26 cellular contexts compared by ENCODE assay signal in the genomic region with DNA sequence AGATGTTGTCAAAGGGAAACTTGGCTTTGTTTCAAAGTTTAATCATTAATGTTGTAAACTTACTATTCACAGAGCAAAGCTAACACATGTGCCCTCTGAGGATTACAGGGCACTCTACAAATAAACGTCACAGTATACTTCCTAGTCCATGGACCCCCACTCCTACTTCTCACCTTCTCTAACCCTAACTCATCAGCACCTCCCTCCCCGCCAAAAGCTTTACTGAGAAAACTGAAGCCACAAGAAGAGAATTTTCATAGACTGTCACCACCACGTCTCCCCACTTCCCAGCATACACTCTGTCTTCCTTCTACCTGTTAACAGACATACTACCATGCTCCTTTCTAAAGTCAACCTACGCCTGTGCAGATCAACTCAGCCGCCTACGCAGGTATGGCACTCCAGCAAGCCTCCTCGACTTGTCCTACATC. TPM values are rescaled to one million over a fixed set of nuclear protein-coding genes. Genes with fewer than 3 reads are reported as not detected.
DNase-seq lines count a peak whose midpoint lies in the region; ATAC-seq, FAIRE-seq and TF ChIP-seq lines count a peak whose summit lies in the region.
"Had no signal": no experiment of that assay in that cellular context is flagged by ENCODE, and none has a peak within 500 bp of the region (broad histone marks: within the 10 kb centered on the region; RNA-seq: fewer than 3 reads in every experiment).

No MANE protein-coding gene starts in this region.

- H3K4me2 ChIP-seq in HepG2 (ENCODE audit: low read depth, low read length): peak overlapping the region; percentile 5; the same call in 1 of the 2 replicates
- H3K4me2 ChIP-seq: GM23338 had no signal

- H2AFZ ChIP-seq in HepG2 (ENCODE audit: low read length): no peak overlapping the region
- H2AFZ ChIP-seq: GM23338 had no signal

- FAIRE-seq in HepG2 (lab: Jason Lieb, UNC): no peak
- FAIRE-seq: colon, keratinocyte, TTC549 had no signal

- TF ChIP-seq RAD21 in HepG2 (CRISPR knock-in tag; IDR thresholded peaks at IDR 0.05): no peak

- no TSS peak for BruUV-seq in HepG2 (replicated peaks; lab: Mats Ljungman, UMichigan)

- WGBS in HepG2 (ENCODE audit: low lambda C conversion rate): 76% methylated on average over 7 of the region's 7 CpGs
- 85 to 88% (median 86%) methylated on average over 7 of the region's 7 CpGs for WGBS in spleen, 5 donors

- no peak overlapping the region for H3K9ac ChIP-seq in HepG2 (ENCODE audit: insufficient read depth, low read depth, low read length)
- H3K9ac ChIP-seq in subcutaneous abdominal adipose tissue (ENCODE audit: low read length in 5 of 5): no peak overlapping the region

- no peak for TF ChIP-seq CTCF in HEK293 (tag by site-specific recombination; IDR thresholded peaks at IDR 0.05)
- TF ChIP-seq CTCF in HepG2 (CRISPR knock-in tag; IDR thresholded peaks at IDR 0.05): no peak
- TF ChIP-seq CTCF in spleen (IDR thresholded peaks at IDR 0.05 in 8 of 11, conservative IDR thresholded peaks at IDR 0.05 in 3 of 11): no peak

- H3K27ac ChIP-seq in HEK293 (ENCODE audit: extremely low read depth, low read depth, low read length): no peak overlapping the region
- no peak overlapping the region for H3K27ac ChIP-seq in caudate nucleus (ENCODE audit: low read depth, low read length)
- H3K27ac ChIP-seq in HepG2 (ENCODE audit: extremely low read length, insufficient read depth, low read length): peak overlapping the region; percentile 28
- H3K27ac ChIP-seq in subcutaneous abdominal adipose tissue (ENCODE audit: low read depth, low read length): peak overlapping the region; percentile 25
- no peak overlapping the region for H3K27ac ChIP-seq in spleen
- H3K27ac ChIP-seq: gastroesophageal sphincter, SJCRH30, thoracic aorta, vagina had no signal

- TF ChIP-seq EP300 in HepG2 (IDR thresholded peaks at IDR 0.05; ENCODE audit: low read depth in 2 of 2, low read length in 2 of 2) (no peak), HepG2 (CRISPR knock-in tag; IDR thresholded peaks at IDR 0.05; ENCODE audit: borderline replicate concordance) (no peak)

- intact Hi-C loops in HepG2 (cut with micrococcal nuclease; ENCODE audit: unreplicated experiment): no loop called here
- intact Hi-C loops in spleen (cut with DNase I; ENCODE audit: low total_unique reads): no loop called here

- peaks cover 61% of the 10 kb centered on the region for H3K79me2 ChIP-seq in HepG2 (ENCODE audit: insufficient read depth, low read length)

- POLR2A ChIA-PET in HEK293 (lab: Yijun Ruan, JAX): no interaction called here
- POLR2A ChIA-PET in HepG2 (lab: Yijun Ruan, JAX): interaction anchor here (1.0 kb wide), 1 partner anchor 29 kb away, joined by 3 read pairs; a partner anchor contains a TSS

- no peak overlapping the region for H3K4me3 ChIP-seq in HEK293 (ENCODE audit: low read depth, low read length)
- H3K4me3 ChIP-seq in HepG2 (replicated peaks in 1 of 3; ENCODE audit: insufficient read depth in 1 of 3, low read depth in 2 of 3, low read length in 3 of 3): no peak overlapping the region
- H3K4me3 ChIP-seq in subcutaneous abdominal adipose tissue (ENCODE audit: low read depth in 1 of 5, low read length in 5 of 5): no peak overlapping the region
- no peak overlapping the region for H3K4me3 ChIP-seq in spleen
- H3K4me3 ChIP-seq: gastroesophageal sphincter, GM23338, Peyer's patch, SJCRH30, thoracic aorta, vagina had no signal

- peaks cover 62% of the 10 kb centered on the region for H4K20me1 ChIP-seq in HepG2 (ENCODE audit: insufficient read depth, low read length)

- H3K27me3 ChIP-seq in HepG2 (ENCODE audit: control insufficient read depth in 1 of 2, insufficient read depth in 2 of 2, low read length in 2 of 2) (no peaks in the 10 kb centered on the region), subcutaneous abdominal adipose tissue (ENCODE audit: control insufficient read depth in 5 of 5, insufficient read depth in 4 of 5, low read length in 5 of 5) (no peaks in the 10 kb centered on the region), spleen (replicated peaks in 1 of 7) (no peaks in the 10 kb centered on the region)
- H3K27me3 ChIP-seq: gastroesophageal sphincter, Peyer's patch, SJCRH30, vagina had no signal

- in situ Hi-C loops in HepG2 (cut with HindIII; ENCODE audit: extremely low pct_ligation_motif_present, low pct_unique_long_range_greater_than_20kb): no loop called here

- ATAC-seq in HepG2: peak; percentile 66
- ATAC-seq: gastroesophageal sphincter; GM23338; stimulated activated memory B cell treated with anti-CD40 and anti-IgM and Interleukin-4, amounts not matched to agents 10 μg/mL and 1 μg/mL and 100 μg/mL, for 72 hours had no signal

- CTCF ChIA-PET in HEK293 (lab: Yijun Ruan, JAX): no interaction called here
- CTCF ChIA-PET in HepG2 (lab: Yijun Ruan, JAX; ENCODE audit: low intra/inter-chr PET ratio, low total read pairs): no interaction called here

- no peak for TF ChIP-seq POLR2A in HepG2 (IDR thresholded peaks at IDR 0.05; ENCODE audit: insufficient read depth in 1 of 2, low read depth in 2 of 2, low read length in 2 of 2)
- no peak for TF ChIP-seq POLR2A in spleen (IDR thresholded peaks at IDR 0.05)

- peaks cover 5% of the 10 kb centered on the region for H3K4me1 ChIP-seq in HEK293 (ENCODE audit: control insufficient read depth, insufficient read depth, low read length)
- peaks cover 68% of the 10 kb centered on the region for H3K4me1 ChIP-seq in HepG2 (ENCODE audit: insufficient read depth, low read length)
- peaks cover 3 to 41% (median 25%) of the 10 kb centered on the region in 5 donors for H3K4me1 ChIP-seq in subcutaneous abdominal adipose tissue (ENCODE audit: control insufficient read depth in 5 of 5, insufficient read depth in 5 of 5, low read length in 5 of 5)
- peaks cover 0 to 72% (median 24%) of the 10 kb centered on the region in 6 donors for H3K4me1 ChIP-seq in spleen

- H3K36me3 ChIP-seq in HEK293 (ENCODE audit: control insufficient read depth in 2 of 2, insufficient read depth in 1 of 2, low read length in 2 of 2) (peaks cover 39 to 55% of the 10 kb centered on the region in 2 experiments), HepG2 (replicated peaks in 1 of 2; ENCODE audit: control insufficient read depth in 1 of 2, insufficient read depth in 2 of 2, low read length in 2 of 2) (peaks cover 29 to 74% of the 10 kb centered on the region in 2 experiments), subcutaneous abdominal adipose tissue (ENCODE audit: control insufficient read depth in 5 of 5, insufficient read depth in 5 of 5, low read length in 5 of 5) (peaks cover 3 to 29% (median 22%) of the 10 kb centered on the region in 5 donors), spleen (peaks cover 0 to 71% (median 36%) of the 10 kb centered on the region in 6 donors)

- H3K9me3 ChIP-seq in HEK293 (ENCODE audit: control insufficient read depth, insufficient read depth, low read depth, low read length) (no peaks in the 10 kb centered on the region), HepG2 (ENCODE audit: low read length) (no peaks in the 10 kb centered on the region), subcutaneous abdominal adipose tissue (ENCODE audit: control insufficient read depth in 5 of 5, low read length in 5 of 5) (no peaks in the 10 kb centered on the region), spleen (no peaks in the 10 kb centered on the region)
- H3K9me3 ChIP-seq: gastroesophageal sphincter, Peyer's patch, SJCRH30, thoracic aorta, vagina had no signal

- DNase-seq in caudate nucleus (lab: John Stamatoyannopoulos, UW) (peak in 46 of 61 donors; percentile 4 to 91 (median 39)), HepG2 (ENCODE audit: low spot score) (peak; percentile 33), DMS114 treated with DMSO at 0.1 percent for 48 hours (lab: John Stamatoyannopoulos, UW; ENCODE audit: unreplicated experiment) (no peak), DMS53 treated with DMSO at 0.1 percent for 48 hours (lab: John Stamatoyannopoulos, UW; ENCODE audit: unreplicated experiment) (no peak), spleen (no peak)
- DNase-seq: activated CD4-positive, CD25-positive, alpha-beta regulatory T cell treated with anti-CD3 and anti-CD28 coated beads, Interleukin-2, amount 50 U/mL, for 72 hours; activated gamma-delta T cell treated with Interleukin-2 at 50 U/mL for 16 hours; activated T-cell treated with anti-CD3 and anti-CD28 coated beads, Interleukin-2, amount 50 U/mL, for 1 hour; effector CD8-positive, alpha-beta T cell; mammary epithelial cell; NCI-H187; NCI-H526; Peyer's patch; SJCRH30; stimulated activated CD4-positive, alpha-beta T cell treated with anti-CD3 and anti-CD28 coated beads, Interleukin-2, amount 100 ng/mL, for 48 hours; T-helper 1 cell had no signal

TF ChIP-seq in HepG2, 621 proteins besides CTCF, POLR2A, EP300 and RAD21 (continues in another document):
- peak; percentile 19; the same call in 1 of the 2 replicates for TF ChIP-seq TBX2 (CRISPR knock-in tag; IDR thresholded peaks at IDR 0.05; ENCODE audit: borderline replicate concordance)
- no peak for TF ChIP-seq SOX6 (IDR thresholded peaks at IDR 0.05)
- TF ChIP-seq SOX6 (CRISPR knock-in tag; IDR thresholded peaks at IDR 0.05): peak; percentile 26; the same call in 1 of the 2 replicates

RNA-seq across cellular contexts. Expression of a gene that starts 29.0 kb away (rescaled TPM):
- total RNA-seq in HepG2 (2016; rRNA removed; fragmentation: Illumina TruSeq; extraction: Trizol) (52.4 and 93.1 TPM in 2 replicates), spleen (100 to 1,000 TPM in 2 of 7 donors, 10 to 100 TPM in 5; 74.2 to 154 (median 92.6) TPM)
- 12.4 and 14.0 TPM in 2 replicates for total RNA-seq in HepG2 (2016; cell fraction: cytosol; rRNA removed; fragmentation: Illumina TruSeq; extraction: Trizol; ENCODE audit: low read depth)
- 47.7 and 84.1 TPM in 2 replicates for total RNA-seq in HepG2 (2016; cell fraction: insoluble cytoplasmic fraction; rRNA removed; fragmentation: Illumina TruSeq; extraction: Trizol)
- 34.8 and 42.7 TPM in 2 replicates for total RNA-seq in HepG2 (2016; cell fraction: membrane; rRNA removed; fragmentation: Illumina TruSeq; extraction: Trizol)
- 127 and 142 TPM in 2 replicates for total RNA-seq in HepG2 (2016; cell fraction: nucleus; rRNA removed; fragmentation: Illumina TruSeq; extraction: Trizol)
- polyA plus RNA-seq in HepG2 (2011; rRNA removed) (27.8 and 35.3 TPM in 2 replicates), spleen (1 to 10 TPM; 2.5 to 4.2 (median 2.8) TPM)
- 13.6 and 17.7 TPM in 2 replicates for polyA plus RNA-seq in HepG2 (2011; cell fraction: cytosol; rRNA removed)
- polyA plus RNA-seq in HepG2 (2011; cell fraction: nucleus; rRNA removed): 58.4 and 59.3 TPM in 2 replicates
- 20.6 and 33.4 TPM in 2 replicates for polyA plus RNA-seq in HepG2 (2012)
- 2.6 and 3.3 TPM in 2 replicates for polyA plus RNA-seq in HepG2 (2016; cell fraction: cytosol; fragmentation: Illumina TruSeq; extraction: Trizol; ENCODE audit: low read depth)
- 17.4 and 19.8 TPM in 2 replicates for polyA plus RNA-seq in HepG2 (2016; cell fraction: insoluble cytoplasmic fraction; fragmentation: Illumina TruSeq; extraction: Trizol; ENCODE audit: low read depth)
- polyA plus RNA-seq in HepG2 (2016; cell fraction: membrane; fragmentation: Illumina TruSeq; extraction: Trizol; ENCODE audit: low read depth): 3.9 and 4.9 TPM in 2 replicates
- 40.2 and 45.2 TPM in 2 replicates for polyA plus RNA-seq in HepG2 (2016; cell fraction: nucleus; fragmentation: Illumina TruSeq; extraction: Trizol; ENCODE audit: insufficient read depth, low read depth)
- 32.9 and 69.3 TPM in 2 replicates for polyA minus RNA-seq in HepG2 (2011; rRNA and poly(A)+ RNA removed; ENCODE audit: low replicate concordance)
- polyA minus RNA-seq in HepG2 (2011; cell fraction: cytosol; rRNA and poly(A)+ RNA removed): 55.2 and 63.0 TPM in 2 replicates
- 495 and 542 TPM in 2 replicates for polyA minus RNA-seq in HepG2 (2011; cell fraction: nucleus; rRNA and poly(A)+ RNA removed)

Comparison
In these comparisons a context has a peak if more than half of its experiments do, and no peak if none do; other contexts are left out.
1. H3K27ac ChIP-seq: peak in HepG2 (single experiment) and subcutaneous abdominal adipose tissue (single experiment); none in HEK293 (single experiment), caudate nucleus (single experiment) and spleen (0 of 8).
2. DNase-seq: peak in caudate nucleus (46 of 61) and HepG2 (single experiment); none in DMS114 treated with DMSO at 0.1 percent for 48 hours (single experiment), DMS53 treated with DMSO at 0.1 percent for 48 hours (single experiment) and spleen (single experiment).